In the genomic region with DNA sequence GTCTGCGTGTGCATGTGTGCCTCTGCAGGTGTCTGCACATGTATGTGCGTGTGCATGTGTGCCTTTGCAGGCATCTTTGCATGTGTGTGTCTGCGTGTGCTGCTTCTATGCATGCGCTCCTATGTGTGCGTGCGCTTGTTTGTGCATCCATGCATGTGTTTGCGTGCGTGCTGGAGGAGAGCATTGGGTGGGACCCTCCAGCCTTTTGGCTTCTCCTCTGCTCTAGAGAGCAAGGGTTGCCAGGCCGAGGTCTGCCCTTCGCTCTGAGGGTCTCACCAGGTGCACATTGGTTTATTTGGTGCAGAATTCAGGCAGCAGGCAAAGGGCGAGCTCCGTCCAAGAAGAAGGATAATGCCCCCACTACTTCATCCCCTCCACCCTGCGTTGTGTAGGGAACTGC, we compare ENCODE assay signal across 1 cellular context.
TF ChIP-seq lines count a peak whose summit lies in the region.

No MANE protein-coding gene starts in this region.

TF ChIP-seq in GM23338, 12 proteins besides CTCF, POLR2A, EP300 and RAD21 (continued from another document):
- TF ChIP-seq, protein P1, sequence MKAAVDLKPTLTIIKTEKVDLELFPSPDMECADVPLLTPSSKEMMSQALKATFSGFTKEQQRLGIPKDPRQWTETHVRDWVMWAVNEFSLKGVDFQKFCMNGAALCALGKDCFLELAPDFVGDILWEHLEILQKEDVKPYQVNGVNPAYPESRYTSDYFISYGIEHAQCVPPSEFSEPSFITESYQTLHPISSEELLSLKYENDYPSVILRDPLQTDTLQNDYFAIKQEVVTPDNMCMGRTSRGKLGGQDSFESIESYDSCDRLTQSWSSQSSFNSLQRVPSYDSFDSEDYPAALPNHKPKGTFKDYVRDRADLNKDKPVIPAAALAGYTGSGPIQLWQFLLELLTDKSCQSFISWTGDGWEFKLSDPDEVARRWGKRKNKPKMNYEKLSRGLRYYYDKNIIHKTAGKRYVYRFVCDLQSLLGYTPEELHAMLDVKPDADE (IDR thresholded peaks at IDR 0.05): no peak
